Comparison of ENCODE assay signal across 8 cellular contexts in genomic region chr10:28273343-28273742, GRCh38.
"Had no signal": no experiment of that assay in that cellular context is flagged by ENCODE, and none has a peak within 500 bp of the region (broad histone marks: within the 10 kb centered on the region; RNA-seq: fewer than 3 reads in every experiment).

No MANE protein-coding gene starts in this region.

- FAIRE-seq: HTR-8/SVneo, K562 had no signal

- H3K4me3 ChIP-seq: GM23248, HAP-1, K562 had no signal

- H3K36me3 ChIP-seq: HAP-1 had no signal

- H3K27ac ChIP-seq: GM23248 had no signal

- DNase-seq: GM23248, GOT3, H7, IMR-90 had no signal

- H3K9me3 ChIP-seq: HAP-1 had no signal

- ATAC-seq: HCT116, K562 had no signal
